In the genomic region with DNA sequence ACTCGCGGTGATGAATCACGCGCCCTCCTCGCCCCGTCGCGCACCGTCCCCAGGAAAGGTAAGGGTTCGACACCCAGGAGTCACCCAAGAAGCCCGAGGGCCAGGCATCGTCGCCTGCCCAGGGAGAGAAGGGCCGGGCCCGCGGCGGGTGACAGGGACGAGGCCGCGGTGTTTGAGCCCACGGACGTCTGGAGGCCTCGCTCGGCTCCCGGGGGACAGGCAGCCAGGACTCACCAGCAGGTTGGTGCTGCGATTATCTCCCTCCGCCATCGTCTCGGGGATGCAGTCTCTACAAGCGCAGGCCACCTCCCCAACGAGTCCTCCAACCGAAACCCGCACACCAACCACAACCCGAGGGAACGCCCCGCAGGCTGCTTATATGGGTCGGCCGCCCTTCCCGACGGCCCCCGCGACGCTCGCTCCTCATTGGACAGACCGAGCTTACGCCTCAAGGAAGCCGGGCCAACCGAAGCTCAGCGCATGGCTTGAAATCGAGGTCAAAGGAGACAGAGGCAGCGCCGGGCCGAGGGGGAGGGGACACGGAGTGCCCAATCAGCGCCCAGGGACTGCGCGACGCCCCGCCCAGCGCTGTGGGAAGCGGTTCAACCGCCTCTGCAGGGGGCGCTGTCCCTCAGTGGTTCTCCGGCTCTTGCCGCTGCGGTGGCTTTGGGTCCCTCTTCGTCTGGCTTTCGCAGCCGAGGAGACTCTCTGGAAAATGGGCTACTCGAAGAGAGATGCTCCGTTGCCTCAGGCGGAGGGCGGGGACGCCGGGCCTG, we compare ENCODE assay signal across 1 cellular context.
TF ChIP-seq lines count a peak whose summit lies in the region.

TSS of gene ARL6IP1 (minus strand) at position 353 of the 776 bp plus-strand sequence. CDS start at position 270, 83 bp downstream.

TF ChIP-seq in SK-N-SH treated with all-trans-retinoic acid at 6 μM for 48 hours, 23 proteins besides CTCF, POLR2A, EP300 and RAD21 (continued from another document):
- TF ChIP-seq CSRNP3 (CRISPR knock-in tag; IDR thresholded peaks at IDR 0.05) (peak; percentile 88; the same call in 1 of the 2 replicates), ZFP30 (CRISPR knock-in tag; IDR thresholded peaks at IDR 0.05) (no peak), CSDC2 (CRISPR knock-in tag; IDR thresholded peaks at IDR 0.05) (no peak), POU6F1 (CRISPR knock-in tag; IDR thresholded peaks at IDR 0.05; ENCODE audit: borderline replicate concordance, low read depth) (no peak)
